12 cellular contexts compared by ENCODE assay signal in the genomic region with DNA sequence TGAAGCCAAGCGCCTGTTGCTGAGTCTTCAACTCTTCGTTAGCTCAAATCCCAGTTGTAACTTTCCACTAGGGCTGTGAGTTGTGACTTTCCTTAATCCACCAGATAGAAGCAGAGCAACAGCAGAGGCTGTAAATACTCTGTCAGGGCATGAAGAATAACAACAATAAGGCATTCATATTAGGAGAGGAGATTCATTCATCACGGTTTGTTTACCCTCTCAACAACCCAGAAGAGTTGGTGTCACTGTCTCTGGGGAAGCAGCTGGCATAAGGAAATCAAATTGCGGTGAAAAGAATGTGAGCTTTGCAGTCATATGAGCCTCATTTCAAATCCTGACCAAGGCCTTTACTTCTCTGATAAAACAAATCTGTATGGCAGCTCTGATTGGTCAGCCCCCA.
DNase-seq lines count a peak whose midpoint lies in the region; ATAC-seq and TF ChIP-seq lines count a peak whose summit lies in the region.
"Had no signal": no experiment of that assay in that cellular context is flagged by ENCODE, and none has a peak within 500 bp of the region (broad histone marks: within the 10 kb centered on the region; RNA-seq: fewer than 3 reads in every experiment).

No MANE protein-coding gene starts in this region.

- H3K27me3 Mint-ChIP-seq in mesothelial cell of epicardium (ENCODE audit: low read depth): no peaks in the 10 kb centered on the region

- H3K4me3 ChIP-seq in skeletal muscle cell (ENCODE audit: low read depth, low read length) (no peak overlapping the region), stomach (no peak overlapping the region)

- peak; percentile 56 for DNase-seq in GM04503 (ENCODE audit: low read depth)
- peak; percentile 79 for DNase-seq in NCI-H2171 treated with DMSO at 0.1 percent for 48 hours (lab: John Stamatoyannopoulos, UW)
- peak; percentile 33 for DNase-seq in epithelial cell of prostate (ENCODE audit: low read depth, low spot score)
- DNase-seq in skeletal muscle cell (ENCODE audit: low read depth): peak; percentile 16
- no peak for DNase-seq in activated CD4-positive, CD25-positive, alpha-beta regulatory T cell (lab: John Stamatoyannopoulos, UW)
- DNase-seq in stomach: no peak
- DNase-seq in mesothelial cell of epicardium (ENCODE audit: low spot score in 2 of 2, unreplicated experiment in 2 of 2): no peak
- DNase-seq: activated naive CD8-positive, alpha-beta T cell treated with anti-CD3 and anti-CD28 coated beads for 36 hours; naive thymus-derived CD4-positive, alpha-beta T cell; stimulated activated CD4-positive, alpha-beta T cell treated with anti-CD3 and anti-CD28 coated beads, Interleukin-15, amount 100 ng/mL, for 24 hours had no signal

- no peaks in the 10 kb centered on the region for H3K36me3 Mint-ChIP-seq in mesothelial cell of epicardium
- H3K36me3 Mint-ChIP-seq: activated naive CD8-positive, alpha-beta T cell treated with anti-CD3 and anti-CD28 coated beads for 36 hours; stimulated activated memory B cell treated with anti-CD40 and anti-IgM and Interleukin-4, amounts not matched to agents 10 μg/mL and 1 μg/mL and 100 μg/mL, for 72 hours had no signal

- no peaks in the 10 kb centered on the region for H3K9me3 ChIP-seq in stomach

- ATAC-seq in HG03378 (IDR thresholded peaks at IDR 0.05; ENCODE audit: unreplicated experiment): no peak
- ATAC-seq: naive thymus-derived CD4-positive, alpha-beta T cell; stimulated activated memory B cell treated with anti-CD40 and anti-IgM and Interleukin-4, amounts not matched to agents 10 μg/mL and 1 μg/mL and 100 μg/mL, for 72 hours had no signal

- intact Hi-C loops in stomach (cut with DNase I; ENCODE audit: low total_unique reads): no loop called here

- no peak for TF ChIP-seq EP300 in stomach (IDR thresholded peaks at IDR 0.05)

- WGBS in stomach, 5 donors: 79 to 92% (median 85%) methylated on average over 4 of the region's 4 CpGs

- no peak overlapping the region for H3K4me3 Mint-ChIP-seq in mesothelial cell of epicardium
- H3K4me3 Mint-ChIP-seq: activated naive CD8-positive, alpha-beta T cell treated with anti-CD3 and anti-CD28 coated beads for 36 hours; naive thymus-derived CD4-positive, alpha-beta T cell; stimulated activated memory B cell treated with anti-CD40 and anti-IgM and Interleukin-4, amounts not matched to agents 10 μg/mL and 1 μg/mL and 100 μg/mL, for 72 hours had no signal

- no peak overlapping the region for H3K27ac Mint-ChIP-seq in mesothelial cell of epicardium
- H3K27ac Mint-ChIP-seq: activated naive CD8-positive, alpha-beta T cell treated with anti-CD3 and anti-CD28 coated beads for 36 hours; stimulated activated memory B cell treated with anti-CD40 and anti-IgM and Interleukin-4, amounts not matched to agents 10 μg/mL and 1 μg/mL and 100 μg/mL, for 72 hours had no signal

- no peaks in the 10 kb centered on the region for H3K9me3 Mint-ChIP-seq in mesothelial cell of epicardium
- H3K9me3 Mint-ChIP-seq: activated naive CD8-positive, alpha-beta T cell treated with anti-CD3 and anti-CD28 coated beads for 36 hours; naive thymus-derived CD4-positive, alpha-beta T cell; stimulated activated memory B cell treated with anti-CD40 and anti-IgM and Interleukin-4, amounts not matched to agents 10 μg/mL and 1 μg/mL and 100 μg/mL, for 72 hours had no signal

- H3K4me1 ChIP-seq in stomach: peaks cover 0 to 16% (median 9%) of the 10 kb centered on the region in 4 donors

- TF ChIP-seq POLR2A in stomach (IDR thresholded peaks at IDR 0.05): no peak

- H3K27me3 ChIP-seq in stomach: no peaks in the 10 kb centered on the region

- no peaks in the 10 kb centered on the region for H3K36me3 ChIP-seq in stomach

- TF ChIP-seq CTCF in stomach (IDR thresholded peaks at IDR 0.05) (no peak), mesothelial cell of epicardium (IDR thresholded peaks at IDR 0.05; ENCODE audit: unreplicated experiment) (no peak)

- peaks cover 36% of the 10 kb centered on the region for H3K4me1 Mint-ChIP-seq in mesothelial cell of epicardium
- H3K4me1 Mint-ChIP-seq: stimulated activated memory B cell treated with anti-CD40 and anti-IgM and Interleukin-4, amounts not matched to agents 10 μg/mL and 1 μg/mL and 100 μg/mL, for 72 hours had no signal

- no peak overlapping the region for H3K27ac ChIP-seq in epithelial cell of prostate
- no peak overlapping the region for H3K27ac ChIP-seq in stomach

Comparison
In these comparisons a context has a peak if more than half of its experiments do, and no peak if none do; other contexts are left out.
1. DNase-seq: peak in GM04503 (single experiment), NCI-H2171 treated with DMSO at 0.1 percent for 48 hours (single experiment), epithelial cell of prostate (single experiment) and skeletal muscle cell (single experiment); none in activated CD4-positive, CD25-positive, alpha-beta regulatory T cell (0 of 4), stomach (single experiment) and mesothelial cell of epicardium (0 of 2).